In the genomic region with DNA sequence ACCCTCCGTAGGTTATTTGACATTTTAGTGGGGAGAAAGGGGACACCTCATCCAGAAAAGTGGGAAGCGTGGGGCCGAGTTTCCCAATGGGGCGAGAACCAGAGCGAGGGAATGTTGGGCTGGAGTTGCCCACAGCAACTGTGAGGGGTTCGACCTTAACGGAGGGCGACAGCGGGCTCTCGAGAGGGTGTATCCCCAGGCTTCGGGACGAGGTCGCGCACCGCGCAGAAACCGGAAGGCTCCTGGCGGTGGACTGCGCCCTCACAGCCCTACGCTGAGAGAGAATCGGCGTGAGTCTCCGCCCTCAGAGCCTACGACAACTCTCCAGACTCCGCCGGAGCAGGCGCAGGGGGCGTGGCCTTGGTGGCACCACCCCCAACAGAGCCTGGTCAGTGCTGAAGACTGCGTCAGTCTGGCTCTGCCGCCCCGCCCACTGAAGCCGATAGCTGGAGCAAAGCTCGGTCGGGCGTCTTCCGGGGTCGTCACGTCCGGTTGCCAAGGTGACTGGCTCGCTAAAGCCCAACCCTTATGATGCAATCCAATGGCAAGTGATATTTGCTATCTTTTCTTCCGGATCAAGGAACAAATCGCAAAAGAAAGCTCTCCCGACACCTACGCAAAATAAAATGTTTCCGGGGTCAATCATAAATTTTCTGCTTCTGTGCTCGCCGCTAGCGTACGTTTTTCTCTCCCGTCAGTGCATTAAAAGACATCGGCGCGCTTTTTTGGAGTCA, we compare ENCODE assay signal across 1 cellular context.
A peak's percentile ranks its signal among the peaks of the same experiment; 100 is the strongest.
TF ChIP-seq lines count a peak whose summit lies in the region.

A gene with protein sequence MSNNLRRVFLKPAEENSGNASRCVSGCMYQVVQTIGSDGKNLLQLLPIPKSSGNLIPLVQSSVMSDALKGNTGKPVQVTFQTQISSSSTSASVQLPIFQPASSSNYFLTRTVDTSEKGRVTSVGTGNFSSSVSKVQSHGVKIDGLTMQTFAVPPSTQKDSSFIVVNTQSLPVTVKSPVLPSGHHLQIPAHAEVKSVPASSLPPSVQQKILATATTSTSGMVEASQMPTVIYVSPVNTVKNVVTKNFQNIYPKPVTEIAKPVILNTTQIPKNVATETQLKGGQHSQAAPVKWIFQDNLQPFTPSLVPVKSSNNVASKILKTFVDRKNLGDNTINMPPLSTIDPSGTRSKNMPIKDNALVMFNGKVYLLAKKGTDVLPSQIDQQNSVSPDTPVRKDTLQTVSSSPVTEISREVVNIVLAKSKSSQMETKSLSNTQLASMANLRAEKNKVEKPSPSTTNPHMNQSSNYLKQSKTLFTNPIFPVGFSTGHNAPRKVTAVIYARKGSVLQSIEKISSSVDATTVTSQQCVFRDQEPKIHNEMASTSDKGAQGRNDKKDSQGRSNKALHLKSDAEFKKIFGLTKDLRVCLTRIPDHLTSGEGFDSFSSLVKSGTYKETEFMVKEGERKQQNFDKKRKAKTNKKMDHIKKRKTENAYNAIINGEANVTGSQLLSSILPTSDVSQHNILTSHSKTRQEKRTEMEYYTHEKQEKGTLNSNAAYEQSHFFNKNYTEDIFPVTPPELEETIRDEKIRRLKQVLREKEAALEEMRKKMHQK (minus strand): TSS at position 257 of the 734 bp plus-strand sequence. CDS start 234 bp downstream, at position 23.

TF ChIP-seq in K562, 482 proteins besides CTCF, POLR2A, EP300 and RAD21 (continued from another document and continues in another):
- TF ChIP-seq, protein P1, sequence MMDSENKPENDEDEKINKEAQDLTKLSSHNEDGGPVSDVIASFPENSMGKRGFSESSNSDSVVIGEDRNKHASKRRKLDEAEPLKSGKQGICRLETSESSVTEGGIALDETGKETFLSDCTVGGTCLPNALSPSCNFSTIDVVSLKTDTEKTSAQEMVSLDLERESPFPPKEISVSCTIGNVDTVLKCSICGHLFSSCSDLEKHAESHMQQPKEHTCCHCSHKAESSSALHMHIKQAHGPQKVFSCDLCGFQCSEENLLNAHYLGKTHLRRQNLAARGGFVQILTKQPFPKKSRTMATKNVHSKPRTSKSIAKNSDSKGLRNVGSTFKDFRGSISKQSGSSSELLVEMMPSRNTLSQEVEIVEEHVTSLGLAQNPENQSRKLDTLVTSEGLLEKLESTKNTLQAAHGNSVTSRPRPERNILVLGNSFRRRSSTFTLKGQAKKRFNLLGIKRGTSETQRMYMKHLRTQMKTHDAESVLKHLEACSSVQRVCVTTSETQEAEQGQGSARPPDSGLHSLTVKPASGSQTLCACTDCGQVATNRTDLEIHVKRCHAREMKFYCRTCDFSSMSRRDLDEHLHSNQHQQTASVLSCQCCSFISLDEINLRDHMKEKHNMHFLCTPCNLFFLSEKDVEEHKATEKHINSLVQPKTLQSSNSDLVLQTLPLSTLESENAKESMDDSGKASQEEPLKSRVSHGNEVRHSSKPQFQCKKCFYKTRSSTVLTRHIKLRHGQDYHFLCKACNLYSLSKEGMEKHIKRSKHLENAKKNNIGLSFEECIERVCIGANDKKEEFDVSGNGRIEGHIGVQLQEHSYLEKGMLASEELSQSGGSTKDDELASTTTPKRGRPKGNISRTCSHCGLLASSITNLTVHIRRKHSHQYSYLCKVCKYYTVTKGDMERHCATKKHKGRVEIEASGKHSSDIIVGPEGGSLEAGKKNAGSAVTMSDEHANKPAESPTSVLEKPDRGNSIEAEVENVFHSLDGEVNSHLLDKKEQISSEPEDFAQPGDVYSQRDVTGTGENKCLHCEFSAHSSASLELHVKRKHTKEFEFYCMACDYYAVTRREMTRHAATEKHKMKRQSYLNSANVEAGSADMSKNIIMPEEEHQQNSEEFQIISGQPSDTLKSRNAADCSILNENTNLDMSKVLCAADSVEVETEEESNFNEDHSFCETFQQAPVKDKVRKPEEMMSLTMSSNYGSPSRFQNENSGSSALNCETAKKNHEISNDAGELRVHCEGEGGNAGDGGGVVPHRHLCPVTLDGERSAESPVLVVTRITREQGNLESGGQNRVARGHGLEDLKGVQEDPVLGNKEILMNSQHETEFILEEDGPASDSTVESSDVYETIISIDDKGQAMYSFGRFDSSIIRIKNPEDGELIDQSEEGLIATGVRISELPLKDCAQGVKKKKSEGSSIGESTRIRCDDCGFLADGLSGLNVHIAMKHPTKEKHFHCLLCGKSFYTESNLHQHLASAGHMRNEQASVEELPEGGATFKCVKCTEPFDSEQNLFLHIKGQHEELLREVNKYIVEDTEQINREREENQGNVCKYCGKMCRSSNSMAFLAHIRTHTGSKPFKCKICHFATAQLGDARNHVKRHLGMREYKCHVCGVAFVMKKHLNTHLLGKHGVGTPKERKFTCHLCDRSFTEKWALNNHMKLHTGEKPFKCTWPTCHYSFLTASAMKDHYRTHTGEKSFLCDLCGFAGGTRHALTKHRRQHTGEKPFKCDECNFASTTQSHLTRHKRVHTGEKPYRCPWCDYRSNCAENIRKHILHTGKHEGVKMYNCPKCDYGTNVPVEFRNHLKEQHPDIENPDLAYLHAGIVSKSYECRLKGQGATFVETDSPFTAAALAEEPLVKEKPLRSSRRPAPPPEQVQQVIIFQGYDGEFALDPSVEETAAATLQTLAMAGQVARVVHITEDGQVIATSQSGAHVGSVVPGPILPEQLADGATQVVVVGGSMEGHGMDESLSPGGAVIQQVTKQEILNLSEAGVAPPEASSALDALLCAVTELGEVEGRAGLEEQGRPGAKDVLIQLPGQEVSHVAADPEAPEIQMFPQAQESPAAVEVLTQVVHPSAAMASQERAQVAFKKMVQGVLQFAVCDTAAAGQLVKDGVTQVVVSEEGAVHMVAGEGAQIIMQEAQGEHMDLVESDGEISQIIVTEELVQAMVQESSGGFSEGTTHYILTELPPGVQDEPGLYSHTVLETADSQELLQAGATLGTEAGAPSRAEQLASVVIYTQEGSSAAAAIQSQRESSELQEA (IDR thresholded peaks at IDR 0.05; ENCODE audit: low read depth), result no peak
- TF ChIP-seq TAF1 (IDR thresholded peaks at IDR 0.05; ENCODE audit: control insufficient read depth, extremely low read depth, insufficient read depth, low read length, severe bottlenecking) (peak; percentile 90), CREM (IDR thresholded peaks at IDR 0.05; ENCODE audit: low read depth) (peak; percentile 95), THRB (CRISPR knock-in tag; conservative IDR thresholded peaks at IDR 0.05) (peak; percentile 50; the same call in 1 of the 2 replicates), ZNF76 (CRISPR knock-in tag; IDR thresholded peaks at IDR 0.05; ENCODE audit: borderline replicate concordance) (0 out of 2 replicates have a peak, but pooled peaks have one; percentile 64), DIDO1 (tag; IDR thresholded peaks at IDR 0.05; ENCODE audit: low read depth) (peak; percentile 82; the same call in 1 of the 2 replicates), ERF (CRISPR knock-in tag; IDR thresholded peaks at IDR 0.05) (0 out of 2 replicates have a peak, but pooled peaks have one; percentile 31), DNMT1 (IDR thresholded peaks at IDR 0.05) (no peak), ZNF436 (CRISPR knock-in tag; IDR thresholded peaks at IDR 0.05) (peak; percentile 62; the same call in 1 of the 2 replicates), NFIC (IDR thresholded peaks at IDR 0.05) (peak; percentile 45), RB1 (IDR thresholded peaks at IDR 0.05; ENCODE audit: low read depth) (peak; percentile 70; the same call in 1 of the 2 replicates), PHB (CRISPR knock-in tag; IDR thresholded peaks at IDR 0.05) (peak; percentile 94; the same call in 1 of the 2 replicates), RAD51 (IDR thresholded peaks at IDR 0.05; ENCODE audit: borderline replicate concordance, low read depth) (no peak), HNRNPLL (IDR thresholded peaks at IDR 0.05; ENCODE audit: low read depth, low read length, poor library complexity, severe bottlenecking) (peak; percentile 98), SMARCA5 (IDR thresholded peaks at IDR 0.05) (peak; percentile 34), FOS (IDR thresholded peaks at IDR 0.05; ENCODE audit: extremely low read depth, insufficient read length) (peak; percentile 79), ESRRB (CRISPR knock-in tag; IDR thresholded peaks at IDR 0.05; ENCODE audit: borderline replicate concordance) (no peak), ETV1 (tag; conservative IDR thresholded peaks at IDR 0.05; ENCODE audit: low read depth) (peak; percentile 89), TBL1XR1 (IDR thresholded peaks at IDR 0.05; ENCODE audit: low read length in 2 of 2) (peak; percentile 40 to 99), NONO (IDR thresholded peaks at IDR 0.05; ENCODE audit: low read depth in 2 of 2, low read length in 1 of 2) (peak in 1 of 2 experiments; percentile 45; a peak in 1 of 4 replicates), TCF7 (IDR thresholded peaks at IDR 0.05; ENCODE audit: borderline replicate concordance) (peak; percentile 33), MIER1 (IDR thresholded peaks at IDR 0.05; ENCODE audit: low read depth) (no peak), DDX20 (tag; IDR thresholded peaks at IDR 0.05; ENCODE audit: low read depth) (no peak), CEBPG (CRISPR knock-in tag; IDR thresholded peaks at IDR 0.05) (peak; percentile 100), CEBPG (tag; conservative IDR thresholded peaks at IDR 0.05 in 1 of 2, IDR thresholded peaks at IDR 0.05 in 1 of 2) (peak; percentile 100), HDAC8 (tag; IDR thresholded peaks at IDR 0.05) (0 out of 2 replicates have a peak, but pooled peaks have one; percentile 8), SNIP1 (IDR thresholded peaks at IDR 0.05; ENCODE audit: low read depth) (no peak), REST (CRISPR knock-in tag; IDR thresholded peaks at IDR 0.05; ENCODE audit: low read depth) (peak; percentile 51; the same call in 1 of the 2 replicates), SAP30 (IDR thresholded peaks at IDR 0.05; ENCODE audit: borderline replicate concordance, insufficient read depth, low read depth, low read length, poor library complexity, severe bottlenecking) (peak; percentile 59), ZFP30 (CRISPR knock-in tag; IDR thresholded peaks at IDR 0.05; ENCODE audit: borderline replicate concordance) (no peak), EGR1 (conservative IDR thresholded peaks at IDR 0.05) (peak; percentile 98), MYC (IDR thresholded peaks at IDR 0.05; ENCODE audit: low read depth, low read length) (peak; percentile 32; the same call in 1 of the 2 replicates), MYC (CRISPR knock-in tag; IDR thresholded peaks at IDR 0.05; ENCODE audit: borderline replicate concordance, low read depth) (peak; percentile 79; the same call in 1 of the 2 replicates), ARID2 (IDR thresholded peaks at IDR 0.05) (no peak), XRCC5 (IDR thresholded peaks at IDR 0.05; ENCODE audit: low read depth, low read length) (0 out of 2 replicates have a peak, but pooled peaks have one; percentile 47), IFI16 (CRISPR knock-in tag; IDR thresholded peaks at IDR 0.05) (no peak), NR2C2 (CRISPR knock-in tag; IDR thresholded peaks at IDR 0.05) (peak; percentile 96), NR2C2 (tag; IDR thresholded peaks at IDR 0.05) (peak; percentile 100), POLR2AphosphoS2 (IDR thresholded peaks at IDR 0.05; ENCODE audit: low read length) (peak; percentile 76; the same call in 1 of the 2 replicates)
- TF ChIP-seq, protein P2, sequence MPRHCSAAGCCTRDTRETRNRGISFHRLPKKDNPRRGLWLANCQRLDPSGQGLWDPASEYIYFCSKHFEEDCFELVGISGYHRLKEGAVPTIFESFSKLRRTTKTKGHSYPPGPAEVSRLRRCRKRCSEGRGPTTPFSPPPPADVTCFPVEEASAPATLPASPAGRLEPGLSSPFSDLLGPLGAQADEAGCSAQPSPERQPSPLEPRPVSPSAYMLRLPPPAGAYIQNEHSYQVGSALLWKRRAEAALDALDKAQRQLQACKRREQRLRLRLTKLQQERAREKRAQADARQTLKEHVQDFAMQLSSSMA (CRISPR knock-in tag; IDR thresholded peaks at IDR 0.05), result peak; percentile 37; the same call in 1 of the 2 replicates
- TF ChIP-seq, protein P3, sequence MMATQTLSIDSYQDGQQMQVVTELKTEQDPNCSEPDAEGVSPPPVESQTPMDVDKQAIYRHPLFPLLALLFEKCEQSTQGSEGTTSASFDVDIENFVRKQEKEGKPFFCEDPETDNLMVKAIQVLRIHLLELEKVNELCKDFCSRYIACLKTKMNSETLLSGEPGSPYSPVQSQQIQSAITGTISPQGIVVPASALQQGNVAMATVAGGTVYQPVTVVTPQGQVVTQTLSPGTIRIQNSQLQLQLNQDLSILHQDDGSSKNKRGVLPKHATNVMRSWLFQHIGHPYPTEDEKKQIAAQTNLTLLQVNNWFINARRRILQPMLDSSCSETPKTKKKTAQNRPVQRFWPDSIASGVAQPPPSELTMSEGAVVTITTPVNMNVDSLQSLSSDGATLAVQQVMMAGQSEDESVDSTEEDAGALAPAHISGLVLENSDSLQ (IDR thresholded peaks at IDR 0.05), result peak; percentile 94
- TF ChIP-seq, protein P4, sequence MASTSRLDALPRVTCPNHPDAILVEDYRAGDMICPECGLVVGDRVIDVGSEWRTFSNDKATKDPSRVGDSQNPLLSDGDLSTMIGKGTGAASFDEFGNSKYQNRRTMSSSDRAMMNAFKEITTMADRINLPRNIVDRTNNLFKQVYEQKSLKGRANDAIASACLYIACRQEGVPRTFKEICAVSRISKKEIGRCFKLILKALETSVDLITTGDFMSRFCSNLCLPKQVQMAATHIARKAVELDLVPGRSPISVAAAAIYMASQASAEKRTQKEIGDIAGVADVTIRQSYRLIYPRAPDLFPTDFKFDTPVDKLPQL (IDR thresholded peaks at IDR 0.05; ENCODE audit: extremely low read depth, insufficient read length), result peak; percentile 76
